19 cellular contexts compared by ENCODE assay signal in genomic region chr5:128144491-128144890, GRCh38.
DNase-seq lines count a peak whose midpoint lies in the region; ATAC-seq and TF ChIP-seq lines count a peak whose summit lies in the region.
"Had no signal": no experiment of that assay in that cellular context is flagged by ENCODE, and none has a peak within 500 bp of the region (broad histone marks: within the 10 kb centered on the region; RNA-seq: fewer than 3 reads in every experiment).

No MANE protein-coding gene starts in this region.

- H3K4me1 Mint-ChIP-seq in activated CD8-positive, alpha-beta T cell treated with anti-CD3 and anti-CD28 coated beads for 36 hours (ENCODE audit: low read depth) = no peaks in the 10 kb centered on the region

- DNase-seq in EL = peak; percentile 26
- peak; percentile 65 for DNase-seq in adipocyte (ENCODE audit: low read depth)
- DNase-seq in globus pallidus (ENCODE audit: low spot score) = peak; percentile 61
- DNase-seq in non-pigmented ciliary epithelial cell (ENCODE audit: low read depth) = peak; percentile 84
- no peak for DNase-seq in NCI-H1436 (lab: John Stamatoyannopoulos, UW)
- no peak for DNase-seq in activated CD8-positive, alpha-beta T cell treated with anti-CD3 and anti-CD28 coated beads for 36 hours
- DNase-seq: activated CD4-positive, alpha-beta T cell treated with anti-CD3 and anti-CD28 coated beads for 4 hours; activated gamma-delta T cell; Caco-2; foreskin fibroblast; GDM1; left colon; MM.1S; NCI-H187; ovary; stimulated activated CD4-positive, alpha-beta T cell treated with anti-CD3 and anti-CD28 coated beads, Interleukin-4, amount 100 ng/mL, for 1 hour had no signal

- peaks cover 11% of the 10 kb centered on the region for H3K36me3 Mint-ChIP-seq in activated CD8-positive, alpha-beta T cell treated with anti-CD3 and anti-CD28 coated beads for 36 hours (ENCODE audit: low read depth)

- H3K4me3 ChIP-seq in adipocyte (ENCODE audit: low read length) = no peak overlapping the region
- H3K4me3 ChIP-seq: ovary, skin epidermis had no signal

- peaks cover 4% of the 10 kb centered on the region for H3K4me1 ChIP-seq in adipocyte (ENCODE audit: control insufficient read depth, insufficient read depth, low read length)

- intact Hi-C loops in activated CD8-positive, alpha-beta T cell treated with anti-CD3 and anti-CD28 coated beads for 36 hours (cut with micrococcal nuclease) = no loop called here

- H3K4me3 Mint-ChIP-seq in activated CD8-positive, alpha-beta T cell treated with anti-CD3 and anti-CD28 coated beads for 36 hours = no peak overlapping the region

- no peak overlapping the region for H3K9ac ChIP-seq in adipocyte (ENCODE audit: low read length)

- ATAC-seq in GM21619 (IDR thresholded peaks at IDR 0.05; ENCODE audit: unreplicated experiment) = no peak
- ATAC-seq in activated CD8-positive, alpha-beta T cell treated with anti-CD3 and anti-CD28 coated beads for 36 hours = no peak
- ATAC-seq in HG03571 (IDR thresholded peaks at IDR 0.05; ENCODE audit: unreplicated experiment) = no peak
- ATAC-seq: left colon had no signal

- H3K36me3 ChIP-seq in adipocyte (ENCODE audit: control insufficient read depth, insufficient read depth, low read length, severe bottlenecking) = peaks cover 6% of the 10 kb centered on the region
- H3K36me3 ChIP-seq: ovary had no signal

- H3K27ac Mint-ChIP-seq in activated CD8-positive, alpha-beta T cell treated with anti-CD3 and anti-CD28 coated beads for 36 hours = no peak overlapping the region

- H3K9me3 ChIP-seq in adipocyte (ENCODE audit: control insufficient read depth, low read length) = no peaks in the 10 kb centered on the region
- H3K9me3 ChIP-seq: Caco-2, ovary had no signal

- H3K27me3 Mint-ChIP-seq in activated CD8-positive, alpha-beta T cell treated with anti-CD3 and anti-CD28 coated beads for 36 hours = no peaks in the 10 kb centered on the region

- CTCF ChIA-PET in activated CD8-positive, alpha-beta T cell treated with anti-CD3 and anti-CD28 coated beads for 36 hours (lab: Charles Lee) = no interaction called here

- TF ChIP-seq CTCF in activated CD8-positive, alpha-beta T cell treated with anti-CD3 and anti-CD28 coated beads for 36 hours (IDR thresholded peaks at IDR 0.05) = no peak

- POLR2A ChIA-PET in activated CD8-positive, alpha-beta T cell treated with anti-CD3 and anti-CD28 coated beads for 36 hours (lab: Charles Lee) = no interaction called here

- H3K27me3 ChIP-seq in adipocyte (replicated peaks; ENCODE audit: control insufficient read depth, insufficient read depth, low read length) = no peaks in the 10 kb centered on the region
- H3K27me3 ChIP-seq: ovary had no signal

- no peaks in the 10 kb centered on the region for H3K9me3 Mint-ChIP-seq in activated CD8-positive, alpha-beta T cell treated with anti-CD3 and anti-CD28 coated beads for 36 hours

Comparison
In these comparisons a context has a peak if more than half of its experiments do, and no peak if none do; other contexts are left out.
1. DNase-seq: peak in EL (single experiment), adipocyte (single experiment), globus pallidus (single experiment) and non-pigmented ciliary epithelial cell (single experiment); none in NCI-H1436 (single experiment) and activated CD8-positive, alpha-beta T cell treated with anti-CD3 and anti-CD28 coated beads for 36 hours (single experiment).